3 cellular contexts compared by ENCODE assay signal in genomic region chr10:18681971-18682403, GRCh38.
A peak's percentile ranks its signal among the peaks of the same experiment; 100 is the strongest.
TF ChIP-seq lines count a peak whose summit lies in the region.

No MANE protein-coding gene starts in this region.

TF ChIP-seq in A549, 52 proteins besides CTCF, POLR2A, EP300 and RAD21:
- TF ChIP-seq SMC3 (IDR thresholded peaks at IDR 0.05) (no peak), FOSB (CRISPR knock-in tag; IDR thresholded peaks at IDR 0.05) (no peak), PBX3 (IDR thresholded peaks at IDR 0.05) (no peak), JUNB (IDR thresholded peaks at IDR 0.05) (no peak), FOSL2 (IDR thresholded peaks at IDR 0.05) (0 out of 2 replicates have a peak, but pooled peaks have one; percentile 31), FOSL2 (CRISPR knock-in tag; IDR thresholded peaks at IDR 0.05) (peak; percentile 75)
TF ChIP-seq in A549: peak in this region for 1.

TF ChIP-seq in HCT116, 20 proteins besides CTCF, POLR2A, EP300 and RAD21:
- TF ChIP-seq EZH2 (IDR thresholded peaks at IDR 0.05) (no peak), JUND (IDR thresholded peaks at IDR 0.05) (peak; percentile 38), CEBPB (IDR thresholded peaks at IDR 0.05; ENCODE audit: low read depth) (0 out of 2 replicates have a peak, but pooled peaks have one; percentile 9), FOSL1 (IDR thresholded peaks at IDR 0.05; ENCODE audit: low read depth) (peak; percentile 55)

TF ChIP-seq in HepG2, 621 proteins besides CTCF, POLR2A, EP300 and RAD21:
- TF ChIP-seq MATR3 (CRISPR knock-in tag; IDR thresholded peaks at IDR 0.05), result no peak
- no peak for TF ChIP-seq ZNF430 (CRISPR knock-in tag; IDR thresholded peaks at IDR 0.05)
- TF ChIP-seq ZBTB2 (CRISPR knock-in tag; IDR thresholded peaks at IDR 0.05; ENCODE audit: low read depth), result no peak
- TF ChIP-seq NFE2 (CRISPR knock-in tag; IDR thresholded peaks at IDR 0.05), result no peak
- no peak for TF ChIP-seq TBX3 (IDR thresholded peaks at IDR 0.05; ENCODE audit: borderline replicate concordance)
- TF ChIP-seq THRA (CRISPR knock-in tag; IDR thresholded peaks at IDR 0.05; ENCODE audit: borderline replicate concordance), result no peak
- 0 out of 2 replicates have a peak, but pooled peaks have one; percentile 11 for TF ChIP-seq ARID3A (IDR thresholded peaks at IDR 0.05; ENCODE audit: low read depth, low read length)
- TF ChIP-seq ZNF878 (CRISPR knock-in tag; IDR thresholded peaks at IDR 0.05), result no peak
